Comparison of ENCODE assay signal across 8 cellular contexts in genomic region chr22:28883917-28884753, GRCh38. TPM values are rescaled to one million over a fixed set of nuclear protein-coding genes. Genes with fewer than 3 reads are reported as not detected.
DNase-seq lines count a peak whose midpoint lies in the region; ATAC-seq and TF ChIP-seq lines count a peak whose summit lies in the region.

No MANE protein-coding gene starts in this region.

- H3K9ac ChIP-seq in BLaER1: peak overlapping the region; percentile 78

- H3K4me3 ChIP-seq in BLaER1: peak overlapping the region; percentile 84

- H3K4me1 Mint-ChIP-seq in T-helper 1 cell treated with Interleukin-12 subunit alpha and Interleukin-12 subunit beta and Interleukin-4 antibody, amounts not matched to agents 30 μg/mL and 1 μg/mL, for 36 hours (ENCODE audit: low read depth): peaks cover 17% of the 10 kb centered on the region
- H3K4me1 Mint-ChIP-seq in brain: peaks cover 52% of the 10 kb centered on the region

- peaks cover 50% of the 10 kb centered on the region for H4K20me1 ChIP-seq in BLaER1

- peaks cover 71% of the 10 kb centered on the region for H3K27me3 Mint-ChIP-seq in T-helper 1 cell treated with Interleukin-12 subunit alpha and Interleukin-12 subunit beta and Interleukin-4 antibody, amounts not matched to agents 30 μg/mL and 1 μg/mL, for 36 hours (ENCODE audit: low read depth)
- peaks cover 6% of the 10 kb centered on the region for H3K27me3 Mint-ChIP-seq in brain

- H3K36me3 Mint-ChIP-seq in T-helper 1 cell treated with Interleukin-12 subunit alpha and Interleukin-12 subunit beta and Interleukin-4 antibody, amounts not matched to agents 30 μg/mL and 1 μg/mL, for 36 hours (ENCODE audit: low read depth): peaks cover 5% of the 10 kb centered on the region
- H3K36me3 Mint-ChIP-seq in brain: no peaks in the 10 kb centered on the region

- H3K27ac Mint-ChIP-seq in T-helper 1 cell treated with Interleukin-12 subunit alpha and Interleukin-12 subunit beta and Interleukin-4 antibody, amounts not matched to agents 30 μg/mL and 1 μg/mL, for 36 hours: no peak overlapping the region
- H3K27ac Mint-ChIP-seq in brain: peak overlapping the region; percentile 28 to 89 (median 81)

- H3K4me1 ChIP-seq in BLaER1: peaks cover 45% of the 10 kb centered on the region

- no peaks in the 10 kb centered on the region for H3K9me3 ChIP-seq in BLaER1

- H3K27ac ChIP-seq in BLaER1: peak overlapping the region; percentile 76

- peak; percentile 30 for ATAC-seq in HG02678 (IDR thresholded peaks at IDR 0.05; ENCODE audit: unreplicated experiment)

- peak overlapping the region; percentile 98 for H3K4me2 ChIP-seq in BLaER1

- H3K27me3 ChIP-seq in BLaER1: 0 out of 2 replicates have a peak, but pooled peaks cover 4% of the 10 kb centered on the region

- DNase-seq in iris pigment epithelial cell (ENCODE audit: low read depth) (peak; percentile 55), DMS153 (lab: John Stamatoyannopoulos, UW) (no peak), CD1c-positive myeloid dendritic cell (ENCODE audit: extremely low spot score) (no peak)
- peak; percentile 31 to 42 for DNase-seq in stimulated activated CD4-positive, alpha-beta T cell treated with anti-CD3 and anti-CD28 coated beads, Interleukin-2, amount 100 ng/mL, for 24 hours

- H3K36me3 ChIP-seq in BLaER1: no peaks in the 10 kb centered on the region

- H3K4me3 Mint-ChIP-seq in T-helper 1 cell treated with Interleukin-12 subunit alpha and Interleukin-12 subunit beta and Interleukin-4 antibody, amounts not matched to agents 30 μg/mL and 1 μg/mL, for 36 hours: peak overlapping the region; percentile 44
- H3K4me3 Mint-ChIP-seq in brain: peak overlapping the region; percentile 88 to 94 (median 92)

- no peaks in the 10 kb centered on the region for H3K9me3 Mint-ChIP-seq in T-helper 1 cell treated with Interleukin-12 subunit alpha and Interleukin-12 subunit beta and Interleukin-4 antibody, amounts not matched to agents 30 μg/mL and 1 μg/mL, for 36 hours
- H3K9me3 Mint-ChIP-seq in brain: peaks cover 0 to 2% (median 0%) of the 10 kb centered on the region in 5 experiments

- TF ChIP-seq CTCF in brain (conservative IDR thresholded peaks at IDR 0.05): no peak

RNA-seq across cellular contexts. Expression of gene ZNRF3, which starts 0.8 kb away (rescaled TPM):
- polyA plus RNA-seq in brain (ENCODE audit: insufficient read depth, low read depth, low replicate concordance): 10.9 TPM

Comparison
In these comparisons a context has a peak if more than half of its experiments do, and no peak if none do; other contexts are left out.
1. DNase-seq: peak in iris pigment epithelial cell (single experiment) and stimulated activated CD4-positive, alpha-beta T cell treated with anti-CD3 and anti-CD28 coated beads, Interleukin-2, amount 100 ng/mL, for 24 hours (2 of 2); none in DMS153 (single experiment) and CD1c-positive myeloid dendritic cell (single experiment).